In genomic region chr1:31381394-31382287, GRCh38 we compare ENCODE assay signal across 15 cellular contexts. TPM values are rescaled to one million over a fixed set of nuclear protein-coding genes. Genes with fewer than 3 reads are reported as not detected.
DNase-seq lines count a peak whose midpoint lies in the region; ATAC-seq and TF ChIP-seq lines count a peak whose summit lies in the region.
"Had no signal": no experiment of that assay in that cellular context is flagged by ENCODE, and none has a peak within 500 bp of the region (broad histone marks: within the 10 kb centered on the region; RNA-seq: fewer than 3 reads in every experiment).

No MANE protein-coding gene starts in this region.

- H3K4me1 ChIP-seq in right cardiac atrium (ENCODE audit: control insufficient read depth, insufficient read depth, low read length) = peaks cover 12% of the 10 kb centered on the region
- no peaks in the 10 kb centered on the region for H3K4me1 ChIP-seq in spleen

- H3K27ac ChIP-seq in right cardiac atrium (ENCODE audit: low read length) = peak overlapping the region; percentile 99
- H3K27ac ChIP-seq in spleen = no peak overlapping the region
- H3K27ac ChIP-seq: skin epidermis had no signal

- H3K27me3 Mint-ChIP-seq in chondrocyte (ENCODE audit: low read depth) = no peaks in the 10 kb centered on the region

- no peaks in the 10 kb centered on the region for H3K27me3 ChIP-seq in right cardiac atrium (ENCODE audit: control insufficient read depth, insufficient read depth)
- H3K27me3 ChIP-seq in spleen (replicated peaks in 1 of 7) = peaks cover 0 to 11% (median 0%) of the 10 kb centered on the region in 7 donors

- TF ChIP-seq CTCF in chondrocyte (IDR thresholded peaks at IDR 0.05) (no peak), spleen (IDR thresholded peaks at IDR 0.05 in 8 of 11, conservative IDR thresholded peaks at IDR 0.05 in 3 of 11) (no peak)

- H3K4me3 ChIP-seq in right cardiac atrium (ENCODE audit: low read length) (no peak overlapping the region), spleen (no peak overlapping the region)
- H3K4me3 ChIP-seq: esophagus squamous epithelium, GM23338, skin epidermis had no signal

- peak; percentile 80 to 84 for ATAC-seq in right cardiac atrium
- ATAC-seq in HG03097 (IDR thresholded peaks at IDR 0.05; ENCODE audit: low FRiP score, unreplicated experiment) = no peak
- ATAC-seq in GM18517 (IDR thresholded peaks at IDR 0.05; ENCODE audit: unreplicated experiment) = no peak
- ATAC-seq: GM23338 had no signal

- H3K36me3 Mint-ChIP-seq in chondrocyte (ENCODE audit: low read depth) = no peaks in the 10 kb centered on the region
- H3K36me3 Mint-ChIP-seq: activated naive CD8-positive, alpha-beta T cell; CD4-positive, CD25-positive, alpha-beta regulatory T cell had no signal

- DNase-seq in LoVo (ENCODE audit: low spot score) (peak; percentile 81), chondrocyte (ENCODE audit: low spot score) (no peak), right cardiac atrium (peak; percentile 45 to 73 (median 66)), spleen (peak; percentile 35), islet precursor cell (no peak), iPS-NIHi11 (ENCODE audit: low spot score) (no peak)
- DNase-seq: activated CD4-positive, CD25-positive, alpha-beta regulatory T cell; CD4-positive, CD25-positive, alpha-beta regulatory T cell; esophagus squamous epithelium; immature natural killer cell had no signal

- peaks cover 32% of the 10 kb centered on the region for H3K4me1 Mint-ChIP-seq in chondrocyte (ENCODE audit: low read depth)
- H3K4me1 Mint-ChIP-seq: CD4-positive, CD25-positive, alpha-beta regulatory T cell; immature natural killer cell had no signal

- no peaks in the 10 kb centered on the region for H3K9me3 Mint-ChIP-seq in chondrocyte (ENCODE audit: low read depth)
- H3K9me3 Mint-ChIP-seq: CD4-positive, CD25-positive, alpha-beta regulatory T cell; GM23338; immature natural killer cell had no signal

- TF ChIP-seq POLR2A in spleen (IDR thresholded peaks at IDR 0.05) = no peak

- H3K27ac Mint-ChIP-seq in chondrocyte (ENCODE audit: unreplicated experiment) = peak overlapping the region; percentile 49
- H3K27ac Mint-ChIP-seq: activated naive CD8-positive, alpha-beta T cell; CD4-positive, CD25-positive, alpha-beta regulatory T cell; GM23338; immature natural killer cell had no signal

- H3K9me3 ChIP-seq in right cardiac atrium (ENCODE audit: control insufficient read depth, low read length) = no peaks in the 10 kb centered on the region
- no peaks in the 10 kb centered on the region for H3K9me3 ChIP-seq in spleen
- H3K9me3 ChIP-seq: esophagus squamous epithelium had no signal

- WGBS in right cardiac atrium = 63% methylated on average over 6 of the region's 6 CpGs
- WGBS in spleen, 5 donors = 82 to 89% (median 86%) methylated on average over 6 of the region's 6 CpGs

- intact Hi-C loops in right cardiac atrium (cut with DNase I) (no loop called here), spleen (cut with DNase I; ENCODE audit: low total_unique reads) (no loop called here)

- H3K36me3 ChIP-seq in spleen = no peaks in the 10 kb centered on the region
- H3K36me3 ChIP-seq: esophagus squamous epithelium had no signal

- H3K4me3 Mint-ChIP-seq in chondrocyte (ENCODE audit: unreplicated experiment) = no peak overlapping the region
- H3K4me3 Mint-ChIP-seq: activated naive CD8-positive, alpha-beta T cell; CD4-positive, CD25-positive, alpha-beta regulatory T cell; GM23338; immature natural killer cell had no signal

RNA-seq across cellular contexts. Expression of gene FABP3, which starts 8.8 kb away (rescaled TPM):
- total RNA-seq in chondrocyte = 51.8 to 83.8 TPM (median 81.4 TPM) in 3 replicates
- 1,000 to 10,000 TPM; 2,322 to 2,894 (median 2,708) TPM for total RNA-seq in right cardiac atrium
- polyA plus RNA-seq in right cardiac atrium = 6,193 TPM
- 10 to 100 TPM in 6 of 7 donors, 1 to 10 TPM in 1; 4.1 to 57.1 (median 24.7) TPM for total RNA-seq in spleen
- 10 to 100 TPM; 14.2 to 50.0 (median 22.2) TPM for polyA plus RNA-seq in spleen
- total RNA-seq: CD4-positive, CD25-positive, alpha-beta regulatory T cell had no signal
- polyA plus RNA-seq: CD4-positive, CD25-positive, alpha-beta regulatory T cell; immature natural killer cell had no signal

RNA-seq across cellular contexts. Expression of gene SERINC2, which starts 31.4 kb away (rescaled TPM):
- total RNA-seq in chondrocyte (9.1 to 19.8 TPM (median 19.1 TPM) in 3 replicates), right cardiac atrium (1 to 10 TPM; 1.3 to 1.7 (median 1.4) TPM), spleen (1 to 10 TPM; 1.4 to 8.7 (median 2.8) TPM)
- polyA plus RNA-seq in right cardiac atrium (2.5 TPM), spleen (1 to 10 TPM; 1.3 to 4.1 (median 2.4) TPM)
- total RNA-seq: CD4-positive, CD25-positive, alpha-beta regulatory T cell had no signal
- polyA plus RNA-seq: immature natural killer cell had no signal

Comparison
In these comparisons a context has a peak if more than half of its experiments do, and no peak if none do; other contexts are left out.
1. DNase-seq: peak in LoVo (single experiment), right cardiac atrium (3 of 3) and spleen (single experiment); none in chondrocyte (single experiment), islet precursor cell (single experiment) and iPS-NIHi11 (single experiment).
2. ATAC-seq: peak in right cardiac atrium (2 of 2); none in HG03097 (single experiment) and GM18517 (single experiment).
3. RNA of gene FABP3, which starts 8.8 kb away (total RNA-seq): 2,322 to 2,894 TPM in right cardiac atrium; 51.8 to 83.8 TPM in chondrocyte and 4.1 to 57.1 TPM in spleen; every median in the first group is over 10 times any median in the second.